In genomic region chr3:114450008-114450596, GRCh38 we compare ENCODE assay signal across 9 cellular contexts.
DNase-seq lines count a peak whose midpoint lies in the region; ATAC-seq lines count a peak whose summit lies in the region.
"Had no signal": no experiment of that assay in that cellular context is flagged by ENCODE, and none has a peak within 500 bp of the region (broad histone marks: within the 10 kb centered on the region; RNA-seq: fewer than 3 reads in every experiment).

No MANE protein-coding gene starts in this region.

- DNase-seq in G401 (ENCODE audit: low spot score) (peak; percentile 76), H4 (ENCODE audit: low spot score) (peak; percentile 14), NCI-H2196 (lab: John Stamatoyannopoulos, UW; ENCODE audit: unreplicated experiment) (peak; percentile 46), inferior parietal cortex (ENCODE audit: extremely low spot score) (peak; percentile 58), AG20443 (ENCODE audit: low spot score) (no peak), NCI-H187 treated with DMSO at 0.1 percent for 48 hours (lab: John Stamatoyannopoulos, UW) (no peak), midbrain (lab: John Stamatoyannopoulos, UW) (no peak)
- DNase-seq in activated CD8-positive, alpha-beta memory T cell treated with anti-CD3 and anti-CD28 coated beads, Interleukin-2, amount 10 ng/mL, durations not matched to agents 7 days and 5 days, result no peak
- DNase-seq: CD4-positive, alpha-beta T cell had no signal

- in situ Hi-C loops in G401 (cut with HindIII; ENCODE audit: low sequenced_read_pairs), result no loop called here

- no peaks in the 10 kb centered on the region for H3K9me3 Mint-ChIP-seq in activated CD8-positive, alpha-beta memory T cell treated with anti-CD3 and anti-CD28 coated beads, Interleukin-2, amount 10 ng/mL, durations not matched to agents 7 days and 5 days (ENCODE audit: low read depth)
- H3K9me3 Mint-ChIP-seq: CD4-positive, alpha-beta T cell had no signal

- H3K36me3 Mint-ChIP-seq in activated CD8-positive, alpha-beta memory T cell treated with anti-CD3 and anti-CD28 coated beads, Interleukin-2, amount 10 ng/mL, durations not matched to agents 7 days and 5 days, result no peaks in the 10 kb centered on the region

- H3K4me1 Mint-ChIP-seq in activated CD8-positive, alpha-beta memory T cell treated with anti-CD3 and anti-CD28 coated beads, Interleukin-2, amount 10 ng/mL, durations not matched to agents 7 days and 5 days, result peaks cover 2% of the 10 kb centered on the region

- ATAC-seq in activated CD8-positive, alpha-beta memory T cell treated with anti-CD3 and anti-CD28 coated beads, Interleukin-2, amount 10 ng/mL, durations not matched to agents 7 days and 5 days, result no peak

- no peak overlapping the region for H3K4me3 Mint-ChIP-seq in activated CD8-positive, alpha-beta memory T cell treated with anti-CD3 and anti-CD28 coated beads, Interleukin-2, amount 10 ng/mL, durations not matched to agents 7 days and 5 days
- H3K4me3 Mint-ChIP-seq: CD4-positive, alpha-beta T cell had no signal

- CTCF ChIA-PET in activated CD8-positive, alpha-beta memory T cell treated with anti-CD3 and anti-CD28 coated beads, Interleukin-2, amount 10 ng/mL, durations not matched to agents 7 days and 5 days (lab: Charles Lee), result interaction anchor here (1.1 to 1.5 kb wide), 2 partner anchors 30 to 66 kb away, joined by 3 to 4 read pairs; no protein-coding TSS in a partner anchor

- H3K27ac Mint-ChIP-seq in activated CD8-positive, alpha-beta memory T cell treated with anti-CD3 and anti-CD28 coated beads, Interleukin-2, amount 10 ng/mL, durations not matched to agents 7 days and 5 days, result no peak overlapping the region
- H3K27ac Mint-ChIP-seq: CD4-positive, alpha-beta T cell had no signal

- H3K27me3 Mint-ChIP-seq in activated CD8-positive, alpha-beta memory T cell treated with anti-CD3 and anti-CD28 coated beads, Interleukin-2, amount 10 ng/mL, durations not matched to agents 7 days and 5 days, result peaks cover 7% of the 10 kb centered on the region
- H3K27me3 Mint-ChIP-seq: CD4-positive, alpha-beta T cell had no signal

Comparison
In these comparisons a context has a peak if more than half of its experiments do, and no peak if none do; other contexts are left out.
1. DNase-seq: peak in G401 (single experiment), H4 (single experiment), NCI-H2196 (single experiment) and inferior parietal cortex (single experiment); none in AG20443 (single experiment), NCI-H187 treated with DMSO at 0.1 percent for 48 hours (single experiment), activated CD8-positive, alpha-beta memory T cell treated with anti-CD3 and anti-CD28 coated beads, Interleukin-2, amount 10 ng/mL, durations not matched to agents 7 days and 5 days (single experiment) and midbrain (single experiment).